In genomic region chr7:159196584-159196983, GRCh38 we compare ENCODE assay signal across 1 cellular context.
A peak's percentile ranks its signal among the peaks of the same experiment; 100 is the strongest.
TF ChIP-seq lines count a peak whose summit lies in the region.

No MANE protein-coding gene starts in this region.

TF ChIP-seq in K562, 482 proteins besides CTCF, POLR2A, EP300 and RAD21:
- TF ChIP-seq RREB1 (CRISPR knock-in tag; IDR thresholded peaks at IDR 0.05) (0 out of 2 replicates have a peak, but pooled peaks have one; percentile 12), U2AF1 (optimal IDR thresholded peaks at IDR 0.05; ENCODE audit: low read depth, low read length) (no peak), ZFP1 (CRISPR knock-in tag; IDR thresholded peaks at IDR 0.05) (peak; percentile 44; the same call in 1 of the 2 replicates), RHOXF2B (CRISPR knock-in tag; conservative IDR thresholded peaks at IDR 0.05) (0 out of 2 replicates have a peak, but pooled peaks have one; percentile 75), KAT8 (IDR thresholded peaks at IDR 0.05; ENCODE audit: low read depth) (no peak), MYC (IDR thresholded peaks at IDR 0.05; ENCODE audit: low read depth, low read length) (no peak), MYC (CRISPR knock-in tag; IDR thresholded peaks at IDR 0.05; ENCODE audit: borderline replicate concordance, low read depth) (no peak), NUFIP1 (IDR thresholded peaks at IDR 0.05; ENCODE audit: partially characterized antibody) (no peak), ZNF512 (tag; IDR thresholded peaks at IDR 0.05) (peak; percentile 69; the same call in 1 of the 2 replicates), ZNF165 (CRISPR knock-in tag; IDR thresholded peaks at IDR 0.05; ENCODE audit: borderline replicate concordance) (0 out of 2 replicates have a peak, but pooled peaks have one; percentile 24), ZNF740 (CRISPR knock-in tag; IDR thresholded peaks at IDR 0.05) (no peak), ZNF740 (tag; IDR thresholded peaks at IDR 0.05) (0 out of 4 replicates have a peak, but pooled peaks of 1 of the 2 experiments have one; percentile 16), DLX4 (CRISPR knock-in tag; IDR thresholded peaks at IDR 0.05) (no peak), KLF16 (IDR thresholded peaks at IDR 0.05) (no peak), ZNF644 (tag; IDR thresholded peaks at IDR 0.05; ENCODE audit: low read depth) (0 out of 2 replicates have a peak, but pooled peaks have one; percentile 30), CEBPB (tag; IDR thresholded peaks at IDR 0.05) (peak; percentile 30; the same call in 1 of the 2 replicates), HDAC1 (IDR thresholded peaks at IDR 0.05) (0 out of 4 replicates have a peak, but pooled peaks of 1 of the 2 experiments have one; percentile 42)
